Comparison of ENCODE assay signal across 24 cellular contexts in the genomic region with DNA sequence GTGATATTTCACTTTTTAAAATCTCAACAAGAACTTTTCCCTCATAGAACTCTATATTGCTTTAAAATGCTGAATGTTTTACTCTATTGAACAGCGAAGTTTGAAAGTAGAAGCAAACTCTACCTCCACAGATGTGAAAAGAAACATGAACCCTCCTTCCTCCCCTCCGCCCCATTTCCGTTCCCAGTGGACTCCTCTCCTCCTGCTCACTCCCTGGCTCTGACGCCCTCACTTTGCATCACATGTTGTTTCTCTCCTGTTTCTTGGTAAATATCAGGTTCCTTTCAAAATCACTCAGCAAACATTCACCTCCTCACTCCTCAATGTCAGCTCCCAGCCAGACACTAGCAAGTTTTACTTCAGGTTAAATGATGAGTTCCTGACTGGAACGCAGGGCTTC. TPM values are rescaled to one million over a fixed set of nuclear protein-coding genes. Genes with fewer than 3 reads are reported as not detected.
"Had no signal": no experiment of that assay in that cellular context is flagged by ENCODE, and none has a peak within 500 bp of the region (broad histone marks: within the 10 kb centered on the region; RNA-seq: fewer than 3 reads in every experiment).

No MANE protein-coding gene starts in this region.

- H3K9me3 ChIP-seq: MG63 had no signal

- H3K36me3 ChIP-seq: brain microvascular endothelial cell, cardiac muscle cell, MG63 had no signal

- H3K27ac Mint-ChIP-seq: activated CD8-positive, alpha-beta T cell treated with anti-CD3 and anti-CD28 coated beads for 36 hours; activated naive CD4-positive, alpha-beta T cell treated with anti-CD3 and anti-CD28 coated beads, Interleukin-2, amount 10 ng/mL, durations not matched to agents 7 days and 5 days; activated naive CD8-positive, alpha-beta T cell treated with anti-CD3 and anti-CD28 coated beads for 36 hours; activated T-cell treated with anti-CD3 and anti-CD28 coated beads, Interleukin-2, amount 50 U/mL, for 72 hours; activated T-helper 2 cell treated with anti-CD3 and anti-CD28 coated beads, Interferon-gamma antibody, Interleukin-2, Interleukin-4, amounts not matched to agents 10 μg/mL and 5 μg/mL and 100 μg/mL, durations not matched to agents 14 hours and 24 hours and 36 hours; T-helper 1 cell treated with Interleukin-12 subunit alpha and Interleukin-12 subunit beta and Interleukin-4 antibody, amounts not matched to agents 30 μg/mL and 1 μg/mL, for 36 hours had no signal

- H3K27ac ChIP-seq: brain microvascular endothelial cell, cardiac muscle cell had no signal

- H3K36me3 Mint-ChIP-seq: activated naive CD4-positive, alpha-beta T cell treated with anti-CD3 and anti-CD28 coated beads, Interleukin-2, amount 10 ng/mL, durations not matched to agents 7 days and 5 days; activated naive CD8-positive, alpha-beta T cell treated with anti-CD3 and anti-CD28 coated beads for 36 hours had no signal

- DNase-seq: activated CD4-positive, alpha-beta T cell treated with anti-CD3 and anti-CD28 coated beads for 4 hours; activated CD8-positive, alpha-beta memory T cell treated with anti-CD3 and anti-CD28 coated beads, Interleukin-2, amount 50 U/mL, for 4 hours; activated CD8-positive, alpha-beta T cell treated with anti-CD3 and anti-CD28 coated beads for 36 hours; activated gamma-delta T cell treated with Interleukin-2 at 50 U/mL for 16 hours; activated naive CD4-positive, alpha-beta T cell treated with anti-CD3 and anti-CD28 coated beads, Interleukin-2, amount 10 ng/mL, durations not matched to agents 7 days and 5 days; activated naive CD8-positive, alpha-beta T cell treated with anti-CD3 and anti-CD28 coated beads for 36 hours; activated T-cell treated with anti-CD3 and anti-CD28 coated beads, Interleukin-2, amount 50 U/mL, for 72 hours; brain microvascular endothelial cell; MG63; MV-4-11; NCI-H1092 treated with DMSO at 0.1 percent for 48 hours; NCI-H1417 treated with DMSO at 0.1 percent for 48 hours; NCI-H1694; NCI-H2029 treated with DMSO at 0.1 percent for 48 hours; NCI-H226; NCI-H526; NCI-H82; NK-92 treated with Interleukin-12 subunit alpha and Interleukin-12 subunit beta, amount 100 ng/mL, for 24 hours; PC-3; SHP77 treated with DMSO at 0.1 percent for 48 hours had no signal

- H3K4me3 ChIP-seq: cardiac muscle cell, MG63 had no signal

- ATAC-seq: activated CD4-positive, CD25-positive, alpha-beta regulatory T cell treated with anti-CD3 and anti-CD28 coated beads, Interleukin-2, amount 50 U/mL, for 24 hours; activated CD8-positive, alpha-beta T cell treated with anti-CD3 and anti-CD28 coated beads for 36 hours; activated T-cell treated with anti-CD3 and anti-CD28 coated beads, Interleukin-2, amount 50 U/mL, for 72 hours; PC-3 had no signal

- H3K9me3 Mint-ChIP-seq: activated CD8-positive, alpha-beta T cell treated with anti-CD3 and anti-CD28 coated beads for 36 hours; activated naive CD4-positive, alpha-beta T cell treated with anti-CD3 and anti-CD28 coated beads, Interleukin-2, amount 10 ng/mL, durations not matched to agents 7 days and 5 days; activated naive CD8-positive, alpha-beta T cell treated with anti-CD3 and anti-CD28 coated beads for 36 hours; activated T-cell treated with anti-CD3 and anti-CD28 coated beads, Interleukin-2, amount 50 U/mL, for 72 hours; activated T-helper 2 cell treated with anti-CD3 and anti-CD28 coated beads, Interferon-gamma antibody, Interleukin-2, Interleukin-4, amounts not matched to agents 10 μg/mL and 5 μg/mL and 100 μg/mL, durations not matched to agents 14 hours and 24 hours and 36 hours; T-helper 1 cell treated with Interleukin-12 subunit alpha and Interleukin-12 subunit beta and Interleukin-4 antibody, amounts not matched to agents 30 μg/mL and 1 μg/mL, for 36 hours had no signal

- H3K4me1 Mint-ChIP-seq: activated naive CD4-positive, alpha-beta T cell treated with anti-CD3 and anti-CD28 coated beads, Interleukin-2, amount 10 ng/mL, durations not matched to agents 7 days and 5 days; activated naive CD8-positive, alpha-beta T cell treated with anti-CD3 and anti-CD28 coated beads for 36 hours had no signal

- H3K4me3 Mint-ChIP-seq: activated CD8-positive, alpha-beta T cell treated with anti-CD3 and anti-CD28 coated beads for 36 hours; activated naive CD4-positive, alpha-beta T cell treated with anti-CD3 and anti-CD28 coated beads, Interleukin-2, amount 10 ng/mL, durations not matched to agents 7 days and 5 days; activated naive CD8-positive, alpha-beta T cell treated with anti-CD3 and anti-CD28 coated beads for 36 hours; activated T-cell treated with anti-CD3 and anti-CD28 coated beads, Interleukin-2, amount 50 U/mL, for 72 hours; T-helper 1 cell treated with Interleukin-12 subunit alpha and Interleukin-12 subunit beta and Interleukin-4 antibody, amounts not matched to agents 30 μg/mL and 1 μg/mL, for 36 hours had no signal

RNA-seq across cellular contexts. Expression of a gene that starts 34.6 kb away (rescaled TPM):
- total RNA-seq: activated CD8-positive, alpha-beta T cell treated with anti-CD3 and anti-CD28 coated beads for 36 hours; activated naive CD8-positive, alpha-beta T cell treated with anti-CD3 and anti-CD28 coated beads for 36 hours; activated T-cell treated with anti-CD3 and anti-CD28 coated beads, Interleukin-2, amount 50 U/mL, for 72 hours; activated T-helper 2 cell treated with anti-CD3 and anti-CD28 coated beads, Interferon-gamma antibody, Interleukin-2, Interleukin-4, amounts not matched to agents 10 μg/mL and 5 μg/mL and 100 μg/mL, durations not matched to agents 14 hours and 24 hours and 36 hours; PC-3 had no signal
